Comparison of ENCODE assay signal across 1 cellular context in the genomic region with DNA sequence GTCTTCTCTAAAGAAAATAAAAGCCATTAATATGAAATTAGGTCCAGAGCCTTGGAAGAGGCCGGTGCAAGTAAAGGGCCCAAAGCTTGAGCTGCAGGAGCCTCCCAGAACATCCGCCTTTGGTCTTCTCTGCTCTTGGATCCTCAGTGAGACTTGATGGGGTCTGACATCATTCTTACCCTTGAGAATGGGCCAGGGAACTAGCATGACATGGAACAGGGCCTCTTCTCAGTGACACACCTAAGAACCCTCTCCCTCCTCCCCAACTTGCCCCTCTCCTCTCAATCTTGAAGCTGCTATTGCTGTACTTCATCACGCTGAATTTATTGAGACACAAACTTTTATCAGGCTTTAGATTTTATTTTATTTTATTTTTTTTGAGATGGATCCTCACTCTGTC.
TF ChIP-seq lines count a peak whose summit lies in the region.

No MANE protein-coding gene starts in this region.

TF ChIP-seq in GM23338, 12 proteins besides CTCF, POLR2A, EP300 and RAD21 (continued from another document):
- TF ChIP-seq, protein P1, sequence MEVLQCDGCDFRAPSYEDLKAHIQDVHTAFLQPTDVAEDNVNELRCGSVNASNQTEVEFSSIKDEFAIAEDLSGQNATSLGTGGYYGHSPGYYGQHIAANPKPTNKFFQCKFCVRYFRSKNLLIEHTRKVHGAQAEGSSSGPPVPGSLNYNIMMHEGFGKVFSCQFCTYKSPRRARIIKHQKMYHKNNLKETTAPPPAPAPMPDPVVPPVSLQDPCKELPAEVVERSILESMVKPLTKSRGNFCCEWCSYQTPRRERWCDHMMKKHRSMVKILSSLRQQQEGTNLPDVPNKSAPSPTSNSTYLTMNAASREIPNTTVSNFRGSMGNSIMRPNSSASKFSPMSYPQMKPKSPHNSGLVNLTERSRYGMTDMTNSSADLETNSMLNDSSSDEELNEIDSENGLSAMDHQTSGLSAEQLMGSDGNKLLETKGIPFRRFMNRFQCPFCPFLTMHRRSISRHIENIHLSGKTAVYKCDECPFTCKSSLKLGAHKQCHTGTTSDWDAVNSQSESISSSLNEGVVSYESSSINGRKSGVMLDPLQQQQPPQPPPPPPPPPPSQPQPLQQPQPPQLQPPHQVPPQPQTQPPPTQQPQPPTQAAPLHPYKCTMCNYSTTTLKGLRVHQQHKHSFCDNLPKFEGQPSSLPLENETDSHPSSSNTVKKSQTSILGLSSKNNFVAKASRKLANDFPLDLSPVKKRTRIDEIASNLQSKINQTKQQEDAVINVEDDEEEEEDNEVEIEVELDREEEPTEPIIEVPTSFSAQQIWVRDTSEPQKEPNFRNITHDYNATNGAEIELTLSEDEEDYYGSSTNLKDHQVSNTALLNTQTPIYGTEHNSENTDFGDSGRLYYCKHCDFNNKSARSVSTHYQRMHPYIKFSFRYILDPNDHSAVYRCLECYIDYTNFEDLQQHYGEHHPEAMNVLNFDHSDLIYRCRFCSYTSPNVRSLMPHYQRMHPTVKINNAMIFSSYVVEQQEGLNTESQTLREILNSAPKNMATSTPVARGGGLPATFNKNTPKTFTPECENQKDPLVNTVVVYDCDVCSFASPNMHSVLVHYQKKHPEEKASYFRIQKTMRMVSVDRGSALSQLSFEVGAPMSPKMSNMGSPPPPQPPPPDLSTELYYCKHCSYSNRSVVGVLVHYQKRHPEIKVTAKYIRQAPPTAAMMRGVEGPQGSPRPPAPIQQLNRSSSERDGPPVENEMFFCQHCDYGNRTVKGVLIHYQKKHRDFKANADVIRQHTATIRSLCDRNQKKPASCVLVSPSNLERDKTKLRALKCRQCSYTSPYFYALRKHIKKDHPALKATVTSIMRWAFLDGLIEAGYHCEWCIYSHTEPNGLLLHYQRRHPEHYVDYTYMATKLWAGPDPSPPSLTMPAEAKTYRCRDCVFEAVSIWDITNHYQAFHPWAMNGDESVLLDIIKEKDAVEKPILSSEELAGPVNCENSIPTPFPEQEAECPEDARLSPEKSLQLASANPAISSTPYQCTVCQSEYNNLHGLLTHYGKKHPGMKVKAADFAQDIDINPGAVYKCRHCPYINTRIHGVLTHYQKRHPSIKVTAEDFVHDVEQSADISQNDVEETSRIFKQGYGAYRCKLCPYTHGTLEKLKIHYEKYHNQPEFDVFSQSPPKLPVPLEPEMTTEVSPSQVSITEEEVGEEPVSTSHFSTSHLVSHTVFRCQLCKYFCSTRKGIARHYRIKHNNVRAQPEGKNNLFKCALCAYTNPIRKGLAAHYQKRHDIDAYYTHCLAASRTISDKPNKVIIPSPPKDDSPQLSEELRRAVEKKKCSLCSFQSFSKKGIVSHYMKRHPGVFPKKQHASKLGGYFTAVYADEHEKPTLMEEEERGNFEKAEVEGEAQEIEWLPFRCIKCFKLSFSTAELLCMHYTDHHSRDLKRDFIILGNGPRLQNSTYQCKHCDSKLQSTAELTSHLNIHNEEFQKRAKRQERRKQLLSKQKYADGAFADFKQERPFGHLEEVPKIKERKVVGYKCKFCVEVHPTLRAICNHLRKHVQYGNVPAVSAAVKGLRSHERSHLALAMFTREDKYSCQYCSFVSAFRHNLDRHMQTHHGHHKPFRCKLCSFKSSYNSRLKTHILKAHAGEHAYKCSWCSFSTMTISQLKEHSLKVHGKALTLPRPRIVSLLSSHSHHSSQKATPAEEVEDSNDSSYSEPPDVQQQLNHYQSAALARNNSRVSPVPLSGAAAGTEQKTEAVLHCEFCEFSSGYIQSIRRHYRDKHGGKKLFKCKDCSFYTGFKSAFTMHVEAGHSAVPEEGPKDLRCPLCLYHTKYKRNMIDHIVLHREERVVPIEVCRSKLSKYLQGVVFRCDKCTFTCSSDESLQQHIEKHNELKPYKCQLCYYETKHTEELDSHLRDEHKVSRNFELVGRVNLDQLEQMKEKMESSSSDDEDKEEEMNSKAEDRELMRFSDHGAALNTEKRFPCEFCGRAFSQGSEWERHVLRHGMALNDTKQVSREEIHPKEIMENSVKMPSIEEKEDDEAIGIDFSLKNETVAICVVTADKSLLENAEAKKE (CRISPR knock-in tag; IDR thresholded peaks at IDR 0.05) = no peak
- TF ChIP-seq EZH2 (IDR thresholded peaks at IDR 0.05; ENCODE audit: low read depth, unreplicated experiment) (no peak), POLR2AphosphoS5 (IDR thresholded peaks at IDR 0.05; ENCODE audit: low read depth) (no peak), ZNF331 (CRISPR knock-in tag; IDR thresholded peaks at IDR 0.05; ENCODE audit: low read depth) (no peak), JUNB (IDR thresholded peaks at IDR 0.05; ENCODE audit: unreplicated experiment) (no peak), NANOG (IDR thresholded peaks at IDR 0.05; ENCODE audit: borderline replicate concordance) (no peak), ZNF114 (CRISPR knock-in tag; IDR thresholded peaks at IDR 0.05) (no peak), EZH2phosphoT487 (IDR thresholded peaks at IDR 0.05; ENCODE audit: unreplicated experiment) (no peak)
- TF ChIP-seq, protein P2, sequence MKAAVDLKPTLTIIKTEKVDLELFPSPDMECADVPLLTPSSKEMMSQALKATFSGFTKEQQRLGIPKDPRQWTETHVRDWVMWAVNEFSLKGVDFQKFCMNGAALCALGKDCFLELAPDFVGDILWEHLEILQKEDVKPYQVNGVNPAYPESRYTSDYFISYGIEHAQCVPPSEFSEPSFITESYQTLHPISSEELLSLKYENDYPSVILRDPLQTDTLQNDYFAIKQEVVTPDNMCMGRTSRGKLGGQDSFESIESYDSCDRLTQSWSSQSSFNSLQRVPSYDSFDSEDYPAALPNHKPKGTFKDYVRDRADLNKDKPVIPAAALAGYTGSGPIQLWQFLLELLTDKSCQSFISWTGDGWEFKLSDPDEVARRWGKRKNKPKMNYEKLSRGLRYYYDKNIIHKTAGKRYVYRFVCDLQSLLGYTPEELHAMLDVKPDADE (IDR thresholded peaks at IDR 0.05) = no peak
